Comparison of ENCODE assay signal across 2 cellular contexts in the genomic region with DNA sequence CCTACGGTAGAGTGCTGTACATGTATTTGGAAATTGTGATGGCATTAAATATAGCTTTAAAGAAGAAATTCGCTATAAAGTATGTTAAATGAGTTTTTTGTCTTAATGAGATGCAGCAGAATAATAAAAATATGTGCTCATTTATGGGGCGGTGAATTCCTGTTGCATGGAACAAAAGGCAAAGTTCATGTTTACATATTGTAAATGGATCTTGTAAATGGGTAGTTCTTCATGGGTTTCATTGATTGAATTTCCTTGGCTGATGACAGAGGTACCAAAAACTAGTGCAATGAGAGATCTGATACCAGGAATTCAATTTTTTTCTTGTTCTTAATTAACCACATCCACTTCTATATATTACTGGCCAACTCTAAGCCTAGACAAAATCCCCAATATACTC.
TF ChIP-seq lines count a peak whose summit lies in the region.

No MANE protein-coding gene starts in this region.

TF ChIP-seq in SK-N-SH, 30 proteins besides CTCF, POLR2A, EP300 and RAD21 (continued from another document):
- TF ChIP-seq PBX3 (IDR thresholded peaks at IDR 0.05): no peak
- TF ChIP-seq, protein P1, sequence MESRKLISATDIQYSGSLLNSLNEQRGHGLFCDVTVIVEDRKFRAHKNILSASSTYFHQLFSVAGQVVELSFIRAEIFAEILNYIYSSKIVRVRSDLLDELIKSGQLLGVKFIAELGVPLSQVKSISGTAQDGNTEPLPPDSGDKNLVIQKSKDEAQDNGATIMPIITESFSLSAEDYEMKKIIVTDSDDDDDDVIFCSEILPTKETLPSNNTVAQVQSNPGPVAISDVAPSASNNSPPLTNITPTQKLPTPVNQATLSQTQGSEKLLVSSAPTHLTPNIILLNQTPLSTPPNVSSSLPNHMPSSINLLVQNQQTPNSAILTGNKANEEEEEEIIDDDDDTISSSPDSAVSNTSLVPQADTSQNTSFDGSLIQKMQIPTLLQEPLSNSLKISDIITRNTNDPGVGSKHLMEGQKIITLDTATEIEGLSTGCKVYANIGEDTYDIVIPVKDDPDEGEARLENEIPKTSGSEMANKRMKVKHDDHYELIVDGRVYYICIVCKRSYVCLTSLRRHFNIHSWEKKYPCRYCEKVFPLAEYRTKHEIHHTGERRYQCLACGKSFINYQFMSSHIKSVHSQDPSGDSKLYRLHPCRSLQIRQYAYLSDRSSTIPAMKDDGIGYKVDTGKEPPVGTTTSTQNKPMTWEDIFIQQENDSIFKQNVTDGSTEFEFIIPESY (IDR thresholded peaks at IDR 0.05; ENCODE audit: borderline replicate concordance, low read depth): no peak
- TF ChIP-seq, protein P2, sequence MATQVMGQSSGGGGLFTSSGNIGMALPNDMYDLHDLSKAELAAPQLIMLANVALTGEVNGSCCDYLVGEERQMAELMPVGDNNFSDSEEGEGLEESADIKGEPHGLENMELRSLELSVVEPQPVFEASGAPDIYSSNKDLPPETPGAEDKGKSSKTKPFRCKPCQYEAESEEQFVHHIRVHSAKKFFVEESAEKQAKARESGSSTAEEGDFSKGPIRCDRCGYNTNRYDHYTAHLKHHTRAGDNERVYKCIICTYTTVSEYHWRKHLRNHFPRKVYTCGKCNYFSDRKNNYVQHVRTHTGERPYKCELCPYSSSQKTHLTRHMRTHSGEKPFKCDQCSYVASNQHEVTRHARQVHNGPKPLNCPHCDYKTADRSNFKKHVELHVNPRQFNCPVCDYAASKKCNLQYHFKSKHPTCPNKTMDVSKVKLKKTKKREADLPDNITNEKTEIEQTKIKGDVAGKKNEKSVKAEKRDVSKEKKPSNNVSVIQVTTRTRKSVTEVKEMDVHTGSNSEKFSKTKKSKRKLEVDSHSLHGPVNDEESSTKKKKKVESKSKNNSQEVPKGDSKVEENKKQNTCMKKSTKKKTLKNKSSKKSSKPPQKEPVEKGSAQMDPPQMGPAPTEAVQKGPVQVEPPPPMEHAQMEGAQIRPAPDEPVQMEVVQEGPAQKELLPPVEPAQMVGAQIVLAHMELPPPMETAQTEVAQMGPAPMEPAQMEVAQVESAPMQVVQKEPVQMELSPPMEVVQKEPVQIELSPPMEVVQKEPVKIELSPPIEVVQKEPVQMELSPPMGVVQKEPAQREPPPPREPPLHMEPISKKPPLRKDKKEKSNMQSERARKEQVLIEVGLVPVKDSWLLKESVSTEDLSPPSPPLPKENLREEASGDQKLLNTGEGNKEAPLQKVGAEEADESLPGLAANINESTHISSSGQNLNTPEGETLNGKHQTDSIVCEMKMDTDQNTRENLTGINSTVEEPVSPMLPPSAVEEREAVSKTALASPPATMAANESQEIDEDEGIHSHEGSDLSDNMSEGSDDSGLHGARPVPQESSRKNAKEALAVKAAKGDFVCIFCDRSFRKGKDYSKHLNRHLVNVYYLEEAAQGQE (IDR thresholded peaks at IDR 0.05; ENCODE audit: low read depth, low read length): no peak
- no peak for TF ChIP-seq MXI1 (IDR thresholded peaks at IDR 0.05; ENCODE audit: low read depth, low read length)
- no peak for TF ChIP-seq TEAD4 (IDR thresholded peaks at IDR 0.05; ENCODE audit: borderline replicate concordance, insufficient read depth)
- no peak for TF ChIP-seq SIN3A (IDR thresholded peaks at IDR 0.05; ENCODE audit: borderline replicate concordance, low read depth, low read length)
- no peak for TF ChIP-seq JUND (IDR thresholded peaks at IDR 0.05)
- TF ChIP-seq MAX (IDR thresholded peaks at IDR 0.05; ENCODE audit: low read depth): no peak
- TF ChIP-seq ELF1 (IDR thresholded peaks at IDR 0.05): no peak
- TF ChIP-seq MEF2A (IDR thresholded peaks at IDR 0.05; ENCODE audit: borderline replicate concordance, low read depth): no peak

TF ChIP-seq in SK-N-SH treated with all-trans-retinoic acid at 6 μM for 48 hours, 23 proteins besides CTCF, POLR2A, EP300 and RAD21 (continued from another document):
- TF ChIP-seq, protein P3, sequence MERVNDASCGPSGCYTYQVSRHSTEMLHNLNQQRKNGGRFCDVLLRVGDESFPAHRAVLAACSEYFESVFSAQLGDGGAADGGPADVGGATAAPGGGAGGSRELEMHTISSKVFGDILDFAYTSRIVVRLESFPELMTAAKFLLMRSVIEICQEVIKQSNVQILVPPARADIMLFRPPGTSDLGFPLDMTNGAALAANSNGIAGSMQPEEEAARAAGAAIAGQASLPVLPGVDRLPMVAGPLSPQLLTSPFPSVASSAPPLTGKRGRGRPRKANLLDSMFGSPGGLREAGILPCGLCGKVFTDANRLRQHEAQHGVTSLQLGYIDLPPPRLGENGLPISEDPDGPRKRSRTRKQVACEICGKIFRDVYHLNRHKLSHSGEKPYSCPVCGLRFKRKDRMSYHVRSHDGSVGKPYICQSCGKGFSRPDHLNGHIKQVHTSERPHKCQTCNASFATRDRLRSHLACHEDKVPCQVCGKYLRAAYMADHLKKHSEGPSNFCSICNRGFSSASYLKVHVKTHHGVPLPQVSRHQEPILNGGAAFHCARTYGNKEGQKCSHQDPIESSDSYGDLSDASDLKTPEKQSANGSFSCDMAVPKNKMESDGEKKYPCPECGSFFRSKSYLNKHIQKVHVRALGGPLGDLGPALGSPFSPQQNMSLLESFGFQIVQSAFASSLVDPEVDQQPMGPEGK (CRISPR knock-in tag; IDR thresholded peaks at IDR 0.05; ENCODE audit: borderline replicate concordance): no peak
- TF ChIP-seq CSDC2 (CRISPR knock-in tag; IDR thresholded peaks at IDR 0.05): no peak
- TF ChIP-seq ISL1 (CRISPR knock-in tag; IDR thresholded peaks at IDR 0.05): no peak
- TF ChIP-seq, protein P4, sequence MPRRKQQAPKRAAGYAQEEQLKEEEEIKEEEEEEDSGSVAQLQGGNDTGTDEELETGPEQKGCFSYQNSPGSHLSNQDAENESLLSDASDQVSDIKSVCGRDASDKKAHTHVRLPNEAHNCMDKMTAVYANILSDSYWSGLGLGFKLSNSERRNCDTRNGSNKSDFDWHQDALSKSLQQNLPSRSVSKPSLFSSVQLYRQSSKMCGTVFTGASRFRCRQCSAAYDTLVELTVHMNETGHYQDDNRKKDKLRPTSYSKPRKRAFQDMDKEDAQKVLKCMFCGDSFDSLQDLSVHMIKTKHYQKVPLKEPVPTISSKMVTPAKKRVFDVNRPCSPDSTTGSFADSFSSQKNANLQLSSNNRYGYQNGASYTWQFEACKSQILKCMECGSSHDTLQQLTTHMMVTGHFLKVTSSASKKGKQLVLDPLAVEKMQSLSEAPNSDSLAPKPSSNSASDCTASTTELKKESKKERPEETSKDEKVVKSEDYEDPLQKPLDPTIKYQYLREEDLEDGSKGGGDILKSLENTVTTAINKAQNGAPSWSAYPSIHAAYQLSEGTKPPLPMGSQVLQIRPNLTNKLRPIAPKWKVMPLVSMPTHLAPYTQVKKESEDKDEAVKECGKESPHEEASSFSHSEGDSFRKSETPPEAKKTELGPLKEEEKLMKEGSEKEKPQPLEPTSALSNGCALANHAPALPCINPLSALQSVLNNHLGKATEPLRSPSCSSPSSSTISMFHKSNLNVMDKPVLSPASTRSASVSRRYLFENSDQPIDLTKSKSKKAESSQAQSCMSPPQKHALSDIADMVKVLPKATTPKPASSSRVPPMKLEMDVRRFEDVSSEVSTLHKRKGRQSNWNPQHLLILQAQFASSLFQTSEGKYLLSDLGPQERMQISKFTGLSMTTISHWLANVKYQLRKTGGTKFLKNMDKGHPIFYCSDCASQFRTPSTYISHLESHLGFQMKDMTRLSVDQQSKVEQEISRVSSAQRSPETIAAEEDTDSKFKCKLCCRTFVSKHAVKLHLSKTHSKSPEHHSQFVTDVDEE (CRISPR knock-in tag; IDR thresholded peaks at IDR 0.05): no peak
- no peak for TF ChIP-seq OSR1 (CRISPR knock-in tag; IDR thresholded peaks at IDR 0.05)
- no peak for TF ChIP-seq GLIS3 (CRISPR knock-in tag; IDR thresholded peaks at IDR 0.05)
- TF ChIP-seq ZFP30 (CRISPR knock-in tag; IDR thresholded peaks at IDR 0.05): no peak
- TF ChIP-seq TOX (CRISPR knock-in tag; IDR thresholded peaks at IDR 0.05; ENCODE audit: borderline replicate concordance): no peak
TF ChIP-seq in SK-N-SH treated with all-trans-retinoic acid at 6 μM for 48 hours: peak in this region for 0.
